Comparison of ENCODE assay signal across 11 cellular contexts in the genomic region with DNA sequence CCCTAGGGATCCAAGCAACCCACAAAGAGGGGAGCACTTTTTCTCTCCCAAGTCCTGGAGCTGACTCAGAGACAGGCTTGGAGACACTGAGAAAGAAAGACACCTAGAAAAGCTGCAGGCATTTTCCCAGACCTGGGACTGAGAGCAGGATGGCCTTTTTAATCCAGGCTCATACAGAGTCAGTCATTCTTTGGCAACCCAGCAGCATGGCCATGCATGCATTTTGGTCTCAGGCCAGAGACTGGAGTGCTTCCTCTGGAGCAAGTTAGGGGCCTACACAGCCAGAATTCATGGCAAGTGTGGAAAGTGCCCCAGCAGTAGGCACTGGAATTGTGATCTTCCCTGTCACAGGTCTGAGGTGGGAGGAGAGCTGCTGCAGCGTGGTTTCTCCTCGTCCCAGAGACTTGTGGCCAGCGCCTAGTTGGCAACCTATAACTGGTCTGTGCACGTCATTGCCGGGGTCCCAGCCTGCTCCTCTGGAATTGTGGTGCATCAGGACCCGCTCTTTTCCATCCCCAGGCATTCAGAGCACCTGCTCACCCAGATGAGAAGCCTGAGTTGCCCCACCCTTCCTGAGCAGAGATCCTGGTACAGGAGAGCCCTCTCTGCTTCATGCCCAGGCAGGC.
"Had no signal": no experiment of that assay in that cellular context is flagged by ENCODE, and none has a peak within 500 bp of the region (broad histone marks: within the 10 kb centered on the region; RNA-seq: fewer than 3 reads in every experiment).

No MANE protein-coding gene starts in this region.

- H3K9me3 ChIP-seq: neutrophil, transverse colon had no signal

- H3K27me3 ChIP-seq: neutrophil, transverse colon had no signal

- H3K27ac ChIP-seq: epithelial cell of prostate, heart left ventricle, neutrophil, transverse colon had no signal

- H3K4me1 ChIP-seq: heart left ventricle, transverse colon had no signal

- ATAC-seq: effector memory CD8-positive, alpha-beta T cell; left colon; naive thymus-derived CD4-positive, alpha-beta T cell had no signal

- FAIRE-seq: frontal cortex had no signal

- DNase-seq: effector memory CD8-positive, alpha-beta T cell; heart left ventricle; left colon; mesendoderm; naive thymus-derived CD4-positive, alpha-beta T cell; nephron progenitor cell; stimulated activated naive CD4-positive, alpha-beta T cell treated with Interleukin-2 at 50 U/mL for 16 hours; transverse colon had no signal

- H3K4me3 ChIP-seq: heart left ventricle, transverse colon had no signal

- H3K36me3 ChIP-seq: heart left ventricle, neutrophil, transverse colon had no signal
